ENCODE assay signal across 9 cellular contexts in the genomic region with DNA sequence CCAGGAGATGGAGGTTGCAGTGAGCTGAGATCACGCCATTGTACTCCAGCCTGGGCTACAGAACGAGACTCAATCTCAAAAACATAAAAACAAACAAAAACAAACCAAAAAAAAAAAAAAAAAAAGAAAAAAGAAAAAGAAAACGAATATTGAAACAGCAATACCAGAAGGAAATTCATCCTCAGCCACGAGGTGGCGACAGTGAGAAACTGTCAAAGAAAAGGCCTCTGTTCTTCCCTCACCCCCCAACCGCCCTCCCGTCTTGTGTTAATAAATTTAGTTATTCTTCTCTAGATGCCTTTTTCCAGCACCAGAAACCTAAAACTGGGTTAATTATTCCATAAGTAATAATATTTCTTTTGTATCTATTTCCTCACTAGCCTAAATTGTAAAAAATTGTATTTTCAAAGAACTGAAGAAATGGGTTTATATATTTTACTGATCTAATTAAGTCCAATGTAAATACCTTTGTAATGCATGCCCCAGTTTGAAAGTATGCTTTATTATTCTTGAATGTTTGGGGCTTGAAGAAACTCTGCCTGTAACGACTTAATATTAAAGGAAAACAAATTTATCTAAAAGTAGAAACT. TPM values are rescaled to one million over a fixed set of nuclear protein-coding genes. Genes with fewer than 3 reads are reported as not detected.
A peak's percentile ranks its signal among the peaks of the same experiment; 100 is the strongest.
DNase-seq lines count a peak whose midpoint lies in the region; ATAC-seq, FAIRE-seq and TF ChIP-seq lines count a peak whose summit lies in the region.
"Had no signal": no experiment of that assay in that cellular context is flagged by ENCODE, and none has a peak within 500 bp of the region (broad histone marks: within the 10 kb centered on the region; RNA-seq: fewer than 3 reads in every experiment).

No MANE protein-coding gene starts in this region.

- H3K36me3 Mint-ChIP-seq in activated CD8-positive, alpha-beta T cell treated with anti-CD3 and anti-CD28 coated beads, Interleukin-2, amount 10 ng/mL, durations not matched to agents 7 days and 5 days (ENCODE audit: low read depth) = no peaks in the 10 kb centered on the region

- TF ChIP-seq POLR2A in esophagus muscularis mucosa (IDR thresholded peaks at IDR 0.05; ENCODE audit: low read depth) = no peak

- DNase-seq in cardiac muscle cell (ENCODE audit: low read depth in 1 of 2, low spot score in 1 of 2) (peak; percentile 29 to 42), Right ventricle myocardium superior (no peak), LHCN-M2 (ENCODE audit: low read depth) (peak; percentile 32), esophagus muscularis mucosa (ENCODE audit: extremely low spot score) (no peak), RCC 7860 (ENCODE audit: low spot score) (no peak)
- peak; percentile 54 for DNase-seq in activated CD8-positive, alpha-beta T cell treated with anti-CD3 and anti-CD28 coated beads, Interleukin-2, amount 10 ng/mL, durations not matched to agents 7 days and 5 days
- DNase-seq in stimulated activated CD4-positive, alpha-beta T cell treated with anti-CD3 and anti-CD28 coated beads, Interleukin-15, amount 100 ng/mL, for 48 hours (ENCODE audit: low read depth in 2 of 2) = peak; percentile 9 to 40

- no peaks in the 10 kb centered on the region for H3K4me1 Mint-ChIP-seq in activated CD8-positive, alpha-beta T cell treated with anti-CD3 and anti-CD28 coated beads, Interleukin-2, amount 10 ng/mL, durations not matched to agents 7 days and 5 days (ENCODE audit: low read depth)

- CTCF ChIA-PET in activated CD8-positive, alpha-beta T cell treated with anti-CD3 and anti-CD28 coated beads, Interleukin-2, amount 10 ng/mL, durations not matched to agents 7 days and 5 days (lab: Charles Lee) = interaction anchor here (1.1 to 1.6 kb wide), 2 partner anchors 16 to 21 kb away, joined by 3 to 4 read pairs; no protein-coding TSS in a partner anchor

- H3K4me1 ChIP-seq in cardiac muscle cell (ENCODE audit: low read depth) = no peaks in the 10 kb centered on the region
- no peaks in the 10 kb centered on the region for H3K4me1 ChIP-seq in esophagus muscularis mucosa

- H3K27me3 Mint-ChIP-seq in activated CD8-positive, alpha-beta T cell treated with anti-CD3 and anti-CD28 coated beads, Interleukin-2, amount 10 ng/mL, durations not matched to agents 7 days and 5 days (ENCODE audit: low read depth) = peaks cover 5% of the 10 kb centered on the region

- H3K4me3 ChIP-seq in cardiac muscle cell = no peak overlapping the region
- H3K4me3 ChIP-seq in esophagus muscularis mucosa = no peak overlapping the region

- no peak overlapping the region for H3K27ac Mint-ChIP-seq in activated CD8-positive, alpha-beta T cell treated with anti-CD3 and anti-CD28 coated beads, Interleukin-2, amount 10 ng/mL, durations not matched to agents 7 days and 5 days

- WGBS in esophagus muscularis mucosa = 72% methylated on average over 8 of the region's 8 CpGs

- H3K27me3 ChIP-seq in cardiac muscle cell (no peaks in the 10 kb centered on the region), esophagus muscularis mucosa (no peaks in the 10 kb centered on the region)

- FAIRE-seq in RCC 7860 (lab: Jason Lieb, UNC) = no peak

- H3K9me3 ChIP-seq in cardiac muscle cell (ENCODE audit: low read depth) (no peaks in the 10 kb centered on the region), esophagus muscularis mucosa (peaks cover 0 to 19% (median 10%) of the 10 kb centered on the region in 4 donors)

- TF ChIP-seq CTCF in cardiac muscle cell (IDR thresholded peaks at IDR 0.05; ENCODE audit: low read depth, low read length) (peak; percentile 40), esophagus muscularis mucosa (IDR thresholded peaks at IDR 0.05) (peak in 2 of 3 experiments; percentile 20 to 31)

- H3K36me3 ChIP-seq in cardiac muscle cell (no peaks in the 10 kb centered on the region), esophagus muscularis mucosa (no peaks in the 10 kb centered on the region)

- H3K4me3 Mint-ChIP-seq in activated CD8-positive, alpha-beta T cell treated with anti-CD3 and anti-CD28 coated beads, Interleukin-2, amount 10 ng/mL, durations not matched to agents 7 days and 5 days = no peak overlapping the region

- intact Hi-C loops in Right ventricle myocardium superior (cut with DNase I) (no loop called here), esophagus muscularis mucosa (cut with DNase I) (no loop called here)

- no peak for TF ChIP-seq EP300 in esophagus muscularis mucosa (IDR thresholded peaks at IDR 0.05)

- no peak for ATAC-seq in Right ventricle myocardium superior (ENCODE audit: poor library complexity)
- ATAC-seq in activated CD8-positive, alpha-beta T cell treated with anti-CD3 and anti-CD28 coated beads, Interleukin-2, amount 10 ng/mL, durations not matched to agents 7 days and 5 days = no peak
- ATAC-seq in HG03378 (IDR thresholded peaks at IDR 0.05; ENCODE audit: unreplicated experiment) = no peak

- H3K9me3 Mint-ChIP-seq in activated CD8-positive, alpha-beta T cell treated with anti-CD3 and anti-CD28 coated beads, Interleukin-2, amount 10 ng/mL, durations not matched to agents 7 days and 5 days (ENCODE audit: insufficient read depth) = no peaks in the 10 kb centered on the region

- POLR2A ChIA-PET in activated CD8-positive, alpha-beta T cell treated with anti-CD3 and anti-CD28 coated beads, Interleukin-2, amount 10 ng/mL, durations not matched to agents 7 days and 5 days (lab: Charles Lee) = no interaction called here

- H3K27ac ChIP-seq in cardiac muscle cell = no peak overlapping the region
- no peak overlapping the region for H3K27ac ChIP-seq in esophagus muscularis mucosa (replicated peaks in 1 of 4)
- H3K27ac ChIP-seq: epithelial cell of prostate had no signal

RNA-seq across cellular contexts. Expression of gene LIG4, which starts 38.6 kb away (rescaled TPM):
- total RNA-seq in cardiac muscle cell (9.9 and 16.2 TPM in 2 replicates), Right ventricle myocardium superior (6.5 TPM), LHCN-M2 (2014; rRNA removed) (13.5 and 14.7 TPM in 2 replicates), esophagus muscularis mucosa (10 to 100 TPM; 10.9 to 16.8 (median 13.2) TPM)
- 8.9 and 14.4 TPM in 2 replicates for polyA plus RNA-seq in cardiac muscle cell
- polyA plus RNA-seq in LHCN-M2 (2012) = 3.2 TPM
- total RNA-seq in activated CD8-positive, alpha-beta T cell treated with anti-CD3 and anti-CD28 coated beads, Interleukin-2, amount 10 ng/mL, durations not matched to agents 7 days and 5 days = 1 to 10 TPM; 6.9 to 8.0 TPM

RNA-seq across cellular contexts. Expression of gene ABHD13, which starts 41.4 kb away (rescaled TPM):
- 14.2 and 18.0 TPM in 2 replicates for total RNA-seq in cardiac muscle cell
- 19.8 and 20.3 TPM in 2 replicates for polyA plus RNA-seq in cardiac muscle cell
- 4.7 TPM for total RNA-seq in Right ventricle myocardium superior
- 5.8 and 6.9 TPM in 2 replicates for total RNA-seq in LHCN-M2 (2014; rRNA removed)
- 1.9 TPM for polyA plus RNA-seq in LHCN-M2 (2012)
- total RNA-seq in activated CD8-positive, alpha-beta T cell treated with anti-CD3 and anti-CD28 coated beads, Interleukin-2, amount 10 ng/mL, durations not matched to agents 7 days and 5 days = 1 to 10 TPM; 5.8 to 6.6 TPM
- 10 to 100 TPM; 10.3 to 12.9 (median 11.1) TPM for total RNA-seq in esophagus muscularis mucosa

Comparison
In these comparisons a context has a peak if more than half of its experiments do, and no peak if none do; other contexts are left out.
1. DNase-seq: peak in cardiac muscle cell (2 of 2), LHCN-M2 (single experiment), activated CD8-positive, alpha-beta T cell treated with anti-CD3 and anti-CD28 coated beads, Interleukin-2, amount 10 ng/mL, durations not matched to agents 7 days and 5 days (single experiment) and stimulated activated CD4-positive, alpha-beta T cell treated with anti-CD3 and anti-CD28 coated beads, Interleukin-15, amount 100 ng/mL, for 48 hours (2 of 2); none in Right ventricle myocardium superior (single experiment), esophagus muscularis mucosa (single experiment) and RCC 7860 (single experiment).